ENCODE assay signal across 24 cellular contexts in the genomic region with DNA sequence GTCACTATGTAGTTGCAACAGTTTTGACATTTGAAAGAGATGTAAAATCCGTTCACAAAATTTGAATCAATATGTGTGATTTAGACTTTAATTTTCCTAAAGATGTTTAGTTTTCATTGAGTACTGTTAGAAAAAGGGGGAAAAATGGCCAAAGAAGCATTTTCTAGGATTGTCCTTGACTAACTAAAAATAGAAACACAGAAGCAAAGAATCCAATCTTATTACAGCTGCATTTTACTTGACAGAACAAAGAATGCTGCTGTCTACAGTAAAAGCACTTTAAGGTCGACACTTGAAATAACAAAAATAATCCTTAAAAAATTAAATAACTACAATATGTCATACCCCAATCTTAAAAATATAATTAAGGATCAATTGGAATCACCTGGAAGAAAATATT. TPM values are rescaled to one million over a fixed set of nuclear protein-coding genes. Genes with fewer than 3 reads are reported as not detected.
"Had no signal": no experiment of that assay in that cellular context is flagged by ENCODE, and none has a peak within 500 bp of the region (broad histone marks: within the 10 kb centered on the region; RNA-seq: fewer than 3 reads in every experiment).

No MANE protein-coding gene starts in this region.

- H3K4me1 ChIP-seq: esophagus squamous epithelium, prostate gland, uterus had no signal

- H3K27ac Mint-ChIP-seq: activated CD4-positive, alpha-beta T cell treated with anti-CD3 and anti-CD28 coated beads, Interleukin-2, amount 10 ng/mL, durations not matched to agents 7 days and 5 days; activated CD8-positive, alpha-beta memory T cell treated with anti-CD3 and anti-CD28 coated beads, Interleukin-2, amount 10 ng/mL, durations not matched to agents 7 days and 5 days; activated CD8-positive, alpha-beta T cell treated with anti-CD3 and anti-CD28 coated beads for 36 hours; activated naive CD4-positive, alpha-beta T cell treated with anti-CD3 and anti-CD28 coated beads, Interleukin-2, amount 50 U/mL, for 24 hours; T-cell; T-helper 2 cell treated with Interferon-gamma antibody and Interleukin-4, amounts not matched to agents 5 μg/mL and 100 μg/mL, for 36 hours had no signal

- H3K4me3 Mint-ChIP-seq: activated CD4-positive, alpha-beta T cell treated with anti-CD3 and anti-CD28 coated beads, Interleukin-2, amount 10 ng/mL, durations not matched to agents 7 days and 5 days; activated CD8-positive, alpha-beta memory T cell treated with anti-CD3 and anti-CD28 coated beads, Interleukin-2, amount 10 ng/mL, durations not matched to agents 7 days and 5 days; activated CD8-positive, alpha-beta T cell treated with anti-CD3 and anti-CD28 coated beads for 36 hours; activated naive CD4-positive, alpha-beta T cell treated with anti-CD3 and anti-CD28 coated beads, Interleukin-2, amount 50 U/mL, for 24 hours; central memory CD8-positive, alpha-beta T cell; nephron; T-cell; T-helper 2 cell treated with Interferon-gamma antibody and Interleukin-4, amounts not matched to agents 5 μg/mL and 100 μg/mL, for 36 hours had no signal

- H3K4me3 ChIP-seq: coronary artery, esophagus squamous epithelium, gastrocnemius medialis, prostate gland, stomach, transverse colon, uterus had no signal

- H3K4me1 Mint-ChIP-seq: activated CD4-positive, alpha-beta T cell treated with anti-CD3 and anti-CD28 coated beads, Interleukin-2, amount 10 ng/mL, durations not matched to agents 7 days and 5 days; activated CD8-positive, alpha-beta memory T cell treated with anti-CD3 and anti-CD28 coated beads, Interleukin-2, amount 10 ng/mL, durations not matched to agents 7 days and 5 days; activated naive CD4-positive, alpha-beta T cell treated with anti-CD3 and anti-CD28 coated beads, Interleukin-2, amount 50 U/mL, for 24 hours; central memory CD8-positive, alpha-beta T cell; T-cell had no signal

- H3K27me3 ChIP-seq: esophagus squamous epithelium, gastrocnemius medialis, stomach, transverse colon, uterus had no signal

- H3K9me3 Mint-ChIP-seq: activated CD4-positive, alpha-beta T cell treated with anti-CD3 and anti-CD28 coated beads, Interleukin-2, amount 10 ng/mL, durations not matched to agents 7 days and 5 days; activated CD8-positive, alpha-beta T cell treated with anti-CD3 and anti-CD28 coated beads for 36 hours; activated naive CD4-positive, alpha-beta T cell treated with anti-CD3 and anti-CD28 coated beads, Interleukin-2, amount 50 U/mL, for 24 hours; central memory CD8-positive, alpha-beta T cell; nephron; T-cell; T-helper 2 cell treated with Interferon-gamma antibody and Interleukin-4, amounts not matched to agents 5 μg/mL and 100 μg/mL, for 36 hours had no signal

- DNase-seq: activated CD4-positive, alpha-beta T cell treated with anti-CD3 and anti-CD28 coated beads, Interleukin-2, amount 10 ng/mL, durations not matched to agents 7 days and 5 days; activated CD4-positive, CD25-positive, alpha-beta regulatory T cell treated with anti-CD3 and anti-CD28 coated beads, Interleukin-2, amount 50 U/mL, for 72 hours; activated CD8-positive, alpha-beta memory T cell treated with anti-CD3 and anti-CD28 coated beads, Interleukin-2, amount 10 ng/mL, durations not matched to agents 7 days and 5 days; activated CD8-positive, alpha-beta T cell treated with anti-CD3 and anti-CD28 coated beads for 36 hours; activated effector memory CD4-positive, alpha-beta T cell treated with anti-CD3 and anti-CD28 coated beads, Interleukin-2, amount 50 U/mL, for 16 hours; activated T-cell treated with anti-CD3 and anti-CD28 coated beads for 4 hours; aorta; esophagus squamous epithelium; gastrocnemius medialis; left ventricle myocardium superior; mammary epithelial cell; midbrain; stimulated activated CD4-positive, alpha-beta T cell treated with anti-CD3 and anti-CD28 coated beads, Interleukin-12 subunit alpha, Interleukin-12 subunit beta, amount 100 ng/mL, for 4 hours; stomach; T-cell; transverse colon; uterus had no signal

- ATAC-seq: activated CD8-positive, alpha-beta memory T cell treated with anti-CD3 and anti-CD28 coated beads, Interleukin-2, amount 10 ng/mL, durations not matched to agents 7 days and 5 days; activated CD8-positive, alpha-beta T cell treated with anti-CD3 and anti-CD28 coated beads for 36 hours; gastrocnemius medialis; left ventricle myocardium superior; T-cell had no signal

- H3K27ac ChIP-seq: coronary artery, esophagus squamous epithelium, gastrocnemius medialis, prostate gland, stomach, transverse colon, uterus, VCaP had no signal

- H3K36me3 Mint-ChIP-seq: activated CD8-positive, alpha-beta memory T cell treated with anti-CD3 and anti-CD28 coated beads, Interleukin-2, amount 10 ng/mL, durations not matched to agents 7 days and 5 days; activated naive CD4-positive, alpha-beta T cell treated with anti-CD3 and anti-CD28 coated beads, Interleukin-2, amount 50 U/mL, for 24 hours; T-cell had no signal

- H3K9me3 ChIP-seq: esophagus squamous epithelium, gastrocnemius medialis, prostate gland, stomach, transverse colon, uterus had no signal

- H3K36me3 ChIP-seq: esophagus squamous epithelium, gastrocnemius medialis, prostate gland, stomach, transverse colon, uterus had no signal

RNA-seq across cellular contexts. Expression of gene FRZB, which starts 48.9 kb away (rescaled TPM):
- total RNA-seq: activated CD4-positive, alpha-beta T cell treated with anti-CD3 and anti-CD28 coated beads, Interleukin-2, amount 10 ng/mL, durations not matched to agents 7 days and 5 days; activated CD8-positive, alpha-beta memory T cell treated with anti-CD3 and anti-CD28 coated beads, Interleukin-2, amount 10 ng/mL, durations not matched to agents 7 days and 5 days; activated CD8-positive, alpha-beta T cell treated with anti-CD3 and anti-CD28 coated beads for 36 hours had no signal
- polyA plus RNA-seq: mammary epithelial cell had no signal
